In the genomic region with DNA sequence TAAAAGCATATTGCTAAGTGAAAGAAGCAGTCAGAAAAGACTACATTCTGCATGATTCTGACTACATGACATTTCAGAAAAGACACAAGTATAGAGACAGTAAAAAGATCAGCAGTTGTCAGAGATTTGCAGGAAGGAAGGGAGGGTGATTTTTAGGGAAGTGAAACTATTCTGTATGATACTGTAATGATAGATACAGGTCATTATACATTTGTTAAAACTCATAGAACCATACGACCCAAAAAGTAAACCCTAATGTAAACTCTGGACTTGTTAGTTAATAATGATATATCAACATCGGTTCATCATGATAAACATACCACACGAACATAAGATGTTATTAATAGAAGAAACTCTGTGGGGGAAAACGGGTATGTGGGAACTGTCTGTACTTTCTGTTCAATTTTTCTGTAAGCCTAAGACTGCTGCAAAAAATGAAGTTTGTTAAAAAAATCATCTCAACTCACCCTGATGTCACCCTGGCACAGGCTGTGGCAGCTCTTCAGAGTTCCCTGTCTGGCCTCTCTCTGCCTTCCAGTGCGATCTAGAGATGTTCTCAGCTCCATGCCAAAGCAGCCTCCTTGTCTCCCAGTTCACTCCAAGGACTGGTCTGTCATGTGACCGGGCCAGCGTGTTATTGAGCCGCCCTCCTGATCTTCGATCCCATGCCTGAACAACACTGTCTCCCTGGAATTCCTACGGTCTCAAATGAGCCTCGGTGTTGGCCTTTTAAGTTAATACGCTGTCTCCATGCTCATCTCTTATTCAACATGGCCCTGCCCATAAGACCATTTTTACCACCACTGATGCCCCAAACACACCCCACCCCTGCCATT, we compare ENCODE assay signal across 12 cellular contexts. TPM values are rescaled to one million over a fixed set of nuclear protein-coding genes. Genes with fewer than 3 reads are reported as not detected.
DNase-seq lines count a peak whose midpoint lies in the region; ATAC-seq, FAIRE-seq and TF ChIP-seq lines count a peak whose summit lies in the region.
"Had no signal": no experiment of that assay in that cellular context is flagged by ENCODE, and none has a peak within 500 bp of the region (broad histone marks: within the 10 kb centered on the region; RNA-seq: fewer than 3 reads in every experiment).

No MANE protein-coding gene starts in this region.

- DNase-seq in KBM-7 (peak; percentile 14), breast epithelium (ENCODE audit: low spot score in 2 of 2) (no peak), HTR-8/SVneo (ENCODE audit: insufficient read length, low spot score) (no peak)
- no peak for DNase-seq in effector CD8-positive, alpha-beta T cell (lab: John Stamatoyannopoulos, UW)
- no peak for DNase-seq in activated effector memory CD4-positive, alpha-beta T cell treated with Interleukin-2 at 50 U/mL for 16 hours
- DNase-seq: activated T-cell treated with anti-CD3 and anti-CD28 coated beads, Interleukin-2, amount 50 U/mL, for 48 hours had no signal

- H3K27ac ChIP-seq in muscle layer of duodenum (ENCODE audit: low read length) (peak overlapping the region; percentile 30), breast epithelium (no peak overlapping the region)
- H3K27ac ChIP-seq: KMS-11, SK-N-MC had no signal

- no peak for FAIRE-seq in HTR-8/SVneo (lab: Jason Lieb, UNC)

- no peak for TF ChIP-seq POLR2A in breast epithelium (IDR thresholded peaks at IDR 0.05)

- in situ Hi-C loops in KBM-7 (cut with MboI; ENCODE audit: low pct_unique_long_range_greater_than_20kb, low sequenced_read_pairs), result no loop called here

- H3K4me1 ChIP-seq in muscle layer of duodenum (ENCODE audit: control insufficient read depth in 1 of 2, insufficient read depth in 2 of 2, low read length in 2 of 2) (peaks cover 4 to 15% of the 10 kb centered on the region in 2 donors), breast epithelium (peaks cover 0 to 5% of the 10 kb centered on the region in 2 donors)

- no peak for TF ChIP-seq CTCF in breast epithelium (IDR thresholded peaks at IDR 0.05)

- intact Hi-C loops in breast epithelium (cut with DNase I; ENCODE audit: low total_unique reads), result no loop called here

- H3K9me3 ChIP-seq in muscle layer of duodenum (ENCODE audit: control insufficient read depth in 1 of 2, low read length in 2 of 2), result no peaks in the 10 kb centered on the region
- no peaks in the 10 kb centered on the region for H3K9me3 ChIP-seq in breast epithelium

- H3K4me3 ChIP-seq in muscle layer of duodenum (ENCODE audit: low read depth in 1 of 2, low read length in 2 of 2), result peak overlapping the region in 1 of 2 donors; percentile 49
- no peak overlapping the region for H3K4me3 ChIP-seq in breast epithelium
- H3K4me3 ChIP-seq: SK-N-MC had no signal

- H3K27me3 ChIP-seq in muscle layer of duodenum (ENCODE audit: low read depth, low read length) (no peaks in the 10 kb centered on the region), breast epithelium (no peaks in the 10 kb centered on the region)

- H3K36me3 ChIP-seq in muscle layer of duodenum (ENCODE audit: control insufficient read depth in 1 of 2, insufficient read depth in 2 of 2, low read length in 2 of 2), result no peaks in the 10 kb centered on the region
- no peaks in the 10 kb centered on the region for H3K36me3 ChIP-seq in breast epithelium

- ATAC-seq in GM19023 (IDR thresholded peaks at IDR 0.05; ENCODE audit: unreplicated experiment), result peak; percentile 92
- ATAC-seq in HG02759 (IDR thresholded peaks at IDR 0.05; ENCODE audit: unreplicated experiment), result peak; percentile 94

RNA-seq across cellular contexts. Expression of a gene that starts 35.4 kb away (rescaled TPM):
- total RNA-seq in breast epithelium, result 10 to 100 TPM in 2 of 3 donors, 1 to 10 TPM in 1; 2.6 to 78.0 (median 28.8) TPM
- total RNA-seq: lung microvascular endothelial cell had no signal
